In genomic region chr6:125749864-125750691, GRCh38 we compare ENCODE assay signal across 8 cellular contexts. TPM values are rescaled to one million over a fixed set of nuclear protein-coding genes. Genes with fewer than 3 reads are reported as not detected.
DNase-seq lines count a peak whose midpoint lies in the region; ATAC-seq, FAIRE-seq and TF ChIP-seq lines count a peak whose summit lies in the region.

No MANE protein-coding gene starts in this region.

- 1% methylated on average over 34 to 35 of the region's 35 CpGs for WGBS in body of pancreas, 2 donors
- WGBS in HepG2 (ENCODE audit: low lambda C conversion rate) = 2% methylated on average over 35 of the region's 35 CpGs

- no peaks in the 10 kb centered on the region for H3K79me2 ChIP-seq in HepG2 (ENCODE audit: insufficient read depth, low read length)

- no peak for TF ChIP-seq EP300 in HepG2 (IDR thresholded peaks at IDR 0.05; ENCODE audit: low read depth in 2 of 2, low read length in 2 of 2)
- TF ChIP-seq EP300 in HepG2 (CRISPR knock-in tag; IDR thresholded peaks at IDR 0.05; ENCODE audit: borderline replicate concordance) = no peak

- peaks cover 27% of the 10 kb centered on the region for H3K4me1 ChIP-seq in body of pancreas
- peaks cover 46% of the 10 kb centered on the region for H3K4me1 ChIP-seq in HepG2 (ENCODE audit: insufficient read depth, low read length)
- H3K4me1 ChIP-seq in thoracic aorta (ENCODE audit: control insufficient read depth in 1 of 2, low read depth in 2 of 2) = peaks cover 24 to 37% of the 10 kb centered on the region in 2 donors

- H3K4me2 ChIP-seq in HepG2 (ENCODE audit: low read depth, low read length) = peak overlapping the region; percentile 95

- BruUV-seq in HepG2 (replicated peaks; lab: Mats Ljungman, UMichigan) = no TSS peak

- H3K27me3 ChIP-seq in body of pancreas (no peaks in the 10 kb centered on the region), HepG2 (ENCODE audit: control insufficient read depth in 1 of 2, insufficient read depth in 2 of 2, low read length in 2 of 2) (peaks cover 3 to 60% of the 10 kb centered on the region in 2 experiments; a peak in 4 of 5 replicates), thoracic aorta (replicated peaks; ENCODE audit: insufficient read depth) (no peaks in the 10 kb centered on the region)

- CTCF ChIA-PET in HepG2 (lab: Yijun Ruan, JAX; ENCODE audit: low intra/inter-chr PET ratio, low total read pairs) = no interaction called here

- H3K27ac ChIP-seq in body of pancreas = peak overlapping the region; percentile 69 to 96 (median 90)
- H3K27ac ChIP-seq in HepG2 (ENCODE audit: extremely low read length, insufficient read depth, low read length) = no peak overlapping the region
- H3K27ac ChIP-seq in thoracic aorta = peak overlapping the region; percentile 99

- TF ChIP-seq POLR2A in body of pancreas (IDR thresholded peaks at IDR 0.05) (no peak), HepG2 (IDR thresholded peaks at IDR 0.05; ENCODE audit: insufficient read depth in 1 of 2, low read depth in 2 of 2, low read length in 2 of 2) (no peak)

- ATAC-seq in body of pancreas (peak; percentile 0), HepG2 (peak; percentile 1), thoracic aorta (ENCODE audit: insufficient number of reproducible peaks, low FRiP score, low read depth) (no peak), HG02970 (IDR thresholded peaks at IDR 0.05; ENCODE audit: low FRiP score, unreplicated experiment) (no peak)

- no peaks in the 10 kb centered on the region for H3K9me3 ChIP-seq in body of pancreas
- no peaks in the 10 kb centered on the region for H3K9me3 ChIP-seq in HepG2 (ENCODE audit: low read length)
- H3K9me3 ChIP-seq in thoracic aorta = no peaks in the 10 kb centered on the region

- DNase-seq in Daoy (ENCODE audit: low read depth) (peak; percentile 37), NCI-H2029 (lab: John Stamatoyannopoulos, UW) (peak; percentile 75), body of pancreas (peak in 2 of 4 donors; percentile 16 to 47), HepG2 (ENCODE audit: low spot score) (no peak), thoracic aorta (ENCODE audit: low spot score) (no peak), amniotic stem cell (lab: John Stamatoyannopoulos, UW) (no peak), urothelium cell line (ENCODE audit: low spot score) (no peak)

- H3K4me3 ChIP-seq in body of pancreas (peak overlapping the region; percentile 27 to 44), HepG2 (replicated peaks in 1 of 3; ENCODE audit: insufficient read depth in 1 of 3, low read depth in 2 of 3, low read length in 3 of 3) (peak overlapping the region; percentile 61 to 86 (median 62)), thoracic aorta (peak overlapping the region; percentile 98)

- intact Hi-C loops in body of pancreas (cut with DNase I) (no loop called here), HepG2 (cut with micrococcal nuclease; ENCODE audit: unreplicated experiment) (loop anchor here (1.0 kb wide), 1 partner anchor 30 kb away; no protein-coding TSS in a partner anchor)

- H2AFZ ChIP-seq in HepG2 (ENCODE audit: low read length) = peak overlapping the region; percentile 20

- TF ChIP-seq CTCF in body of pancreas (IDR thresholded peaks at IDR 0.05) (no peak), HepG2 (CRISPR knock-in tag; IDR thresholded peaks at IDR 0.05) (no peak), thoracic aorta (IDR thresholded peaks at IDR 0.05) (no peak)

- POLR2A ChIA-PET in HepG2 (lab: Yijun Ruan, JAX) = interaction anchor here (1.5 to 1.9 kb wide), 2 partner anchors 31 to 41 kb away, joined by 3 to 5 read pairs; partner anchors contain the start of gene NCOA7

- no peak for TF ChIP-seq RAD21 in HepG2 (CRISPR knock-in tag; IDR thresholded peaks at IDR 0.05)

- FAIRE-seq in HepG2 (lab: Jason Lieb, UNC) (no peak), urothelium cell line (lab: Jason Lieb, UNC) (no peak)

- no peaks in the 10 kb centered on the region for H3K36me3 ChIP-seq in body of pancreas (replicated peaks in 1 of 2; ENCODE audit: insufficient read depth in 1 of 2, low read depth in 2 of 2)
- H3K36me3 ChIP-seq in HepG2 (replicated peaks in 1 of 2; ENCODE audit: control insufficient read depth in 1 of 2, insufficient read depth in 2 of 2, low read length in 2 of 2) = no peaks in the 10 kb centered on the region
- H3K36me3 ChIP-seq in thoracic aorta = peaks cover 6% of the 10 kb centered on the region

- in situ Hi-C loops in HepG2 (cut with HindIII; ENCODE audit: extremely low pct_ligation_motif_present, low pct_unique_long_range_greater_than_20kb) = loop anchor here (5.0 to 25.0 kb wide), 3 partner anchors 235 to 888 kb away; no protein-coding TSS in a partner anchor

- no peaks in the 10 kb centered on the region for H4K20me1 ChIP-seq in HepG2 (ENCODE audit: insufficient read depth, low read length)

- H3K9ac ChIP-seq in HepG2 (ENCODE audit: insufficient read depth, low read depth, low read length) = peak overlapping the region; percentile 45

TF ChIP-seq in HepG2, 621 proteins besides CTCF, POLR2A, EP300 and RAD21 (continues in another document):
- no peak for TF ChIP-seq TEAD3 (CRISPR knock-in tag; optimal IDR thresholded peaks at IDR 0.05; ENCODE audit: borderline replicate concordance)
- TF ChIP-seq ZNF777 (CRISPR knock-in tag; IDR thresholded peaks at IDR 0.05) = peak; percentile 59
- TF ChIP-seq SIX4 (CRISPR knock-in tag; IDR thresholded peaks at IDR 0.05) = no peak
- TF ChIP-seq IKZF4 (CRISPR knock-in tag; IDR thresholded peaks at IDR 0.05; ENCODE audit: borderline replicate concordance, low read depth, not compliant biosample characterization) = peak; percentile 3
- TF ChIP-seq ZNF740 (CRISPR knock-in tag; IDR thresholded peaks at IDR 0.05) = no peak
- TF ChIP-seq NFIB (CRISPR knock-in tag; IDR thresholded peaks at IDR 0.05; ENCODE audit: borderline replicate concordance) = 0 out of 2 replicates have a peak, but pooled peaks have one; percentile 36
- TF ChIP-seq ZNF788 (CRISPR knock-in tag; IDR thresholded peaks at IDR 0.05; ENCODE audit: borderline replicate concordance) = peak; percentile 5; the same call in 1 of the 2 replicates
- TF ChIP-seq TMF1 (CRISPR knock-in tag; IDR thresholded peaks at IDR 0.05; ENCODE audit: low read depth) = no peak

RNA-seq across cellular contexts. Expression of gene HEY2, which starts 0.6 kb away (rescaled TPM):
- 0.77 and 1.2 TPM in 2 replicates for total RNA-seq in Daoy (2014; rRNA removed; shearing (Covaris generic))
- total RNA-seq in body of pancreas = 1 to 10 TPM; 2.6 to 7.3 TPM
- total RNA-seq in HepG2 (2016; rRNA removed; fragmentation: Illumina TruSeq; extraction: Trizol) = 0.04 TPM in 1 of 2 replicates, not detected in the other
- total RNA-seq in HepG2 (2016; cell fraction: cytosol; rRNA removed; fragmentation: Illumina TruSeq; extraction: Trizol; ENCODE audit: low read depth) = not detected in 2 replicates
- total RNA-seq in HepG2 (2016; cell fraction: insoluble cytoplasmic fraction; rRNA removed; fragmentation: Illumina TruSeq; extraction: Trizol) = 0.04 and 0.07 TPM in 2 replicates
- total RNA-seq in HepG2 (2016; cell fraction: membrane; rRNA removed; fragmentation: Illumina TruSeq; extraction: Trizol) = 0.07 and 0.09 TPM in 2 replicates
- total RNA-seq in HepG2 (2016; cell fraction: nucleus; rRNA removed; fragmentation: Illumina TruSeq; extraction: Trizol) = not detected in 2 replicates
- 0.04 and 0.05 TPM in 2 replicates for polyA plus RNA-seq in HepG2 (2011; rRNA removed)
- polyA plus RNA-seq in HepG2 (2011; cell fraction: cytosol; rRNA removed) = 0.01 and 0.03 TPM in 2 replicates
- polyA plus RNA-seq in HepG2 (2011; cell fraction: nucleus; rRNA removed) = 0.07 TPM in 1 of 2 replicates, not detected in the other
- polyA plus RNA-seq in HepG2 (2012) = not detected in 2 replicates
- polyA plus RNA-seq in HepG2 (2016; cell fraction: cytosol; fragmentation: Illumina TruSeq; extraction: Trizol; ENCODE audit: low read depth) = 0.05 and 0.09 TPM in 2 replicates
- polyA plus RNA-seq in HepG2 (2016; cell fraction: insoluble cytoplasmic fraction; fragmentation: Illumina TruSeq; extraction: Trizol; ENCODE audit: low read depth) = 0.12 TPM in 1 of 2 replicates, not detected in the other
- polyA plus RNA-seq in HepG2 (2016; cell fraction: membrane; fragmentation: Illumina TruSeq; extraction: Trizol; ENCODE audit: low read depth) = 0.06 TPM in 1 of 2 replicates, not detected in the other
- not detected in 2 replicates for polyA plus RNA-seq in HepG2 (2016; cell fraction: nucleus; fragmentation: Illumina TruSeq; extraction: Trizol; ENCODE audit: insufficient read depth, low read depth)
- polyA minus RNA-seq in HepG2 (2011; rRNA and poly(A)+ RNA removed; ENCODE audit: low replicate concordance) = 0.37 TPM in 1 of 2 replicates, not detected in the other
- polyA minus RNA-seq in HepG2 (2011; cell fraction: cytosol; rRNA and poly(A)+ RNA removed) = not detected in 2 replicates
- not detected in 2 replicates for polyA minus RNA-seq in HepG2 (2011; cell fraction: nucleus; rRNA and poly(A)+ RNA removed)
- total RNA-seq in thoracic aorta = 10 to 100 TPM; 26.5 to 40.9 TPM

RNA-seq across cellular contexts. Expression of gene NCOA7, which starts 40.7 kb away (rescaled TPM):
- 32.7 and 40.2 TPM in 2 replicates for total RNA-seq in Daoy (2014; rRNA removed; shearing (Covaris generic))
- 10 to 100 TPM; 26.5 to 30.0 TPM for total RNA-seq in body of pancreas
- 13.6 and 24.3 TPM in 2 replicates for total RNA-seq in HepG2 (2016; rRNA removed; fragmentation: Illumina TruSeq; extraction: Trizol)
- total RNA-seq in HepG2 (2016; cell fraction: cytosol; rRNA removed; fragmentation: Illumina TruSeq; extraction: Trizol; ENCODE audit: low read depth) = 2.1 and 2.2 TPM in 2 replicates
- total RNA-seq in HepG2 (2016; cell fraction: insoluble cytoplasmic fraction; rRNA removed; fragmentation: Illumina TruSeq; extraction: Trizol) = 14.1 and 25.5 TPM in 2 replicates
- 5.1 and 5.6 TPM in 2 replicates for total RNA-seq in HepG2 (2016; cell fraction: membrane; rRNA removed; fragmentation: Illumina TruSeq; extraction: Trizol)
- total RNA-seq in HepG2 (2016; cell fraction: nucleus; rRNA removed; fragmentation: Illumina TruSeq; extraction: Trizol) = 15.2 and 17.1 TPM in 2 replicates
- polyA plus RNA-seq in HepG2 (2011; rRNA removed) = 18.7 and 20.8 TPM in 2 replicates
- 14.9 and 15.1 TPM in 2 replicates for polyA plus RNA-seq in HepG2 (2011; cell fraction: cytosol; rRNA removed)
- polyA plus RNA-seq in HepG2 (2011; cell fraction: nucleus; rRNA removed) = 10.3 and 11.5 TPM in 2 replicates
- 12.9 and 15.2 TPM in 2 replicates for polyA plus RNA-seq in HepG2 (2012)
- polyA plus RNA-seq in HepG2 (2016; cell fraction: cytosol; fragmentation: Illumina TruSeq; extraction: Trizol; ENCODE audit: low read depth) = 0.77 and 0.88 TPM in 2 replicates
- polyA plus RNA-seq in HepG2 (2016; cell fraction: insoluble cytoplasmic fraction; fragmentation: Illumina TruSeq; extraction: Trizol; ENCODE audit: low read depth) = 18.7 and 19.3 TPM in 2 replicates
- 3.2 and 3.7 TPM in 2 replicates for polyA plus RNA-seq in HepG2 (2016; cell fraction: membrane; fragmentation: Illumina TruSeq; extraction: Trizol; ENCODE audit: low read depth)
- 21.0 and 23.4 TPM in 2 replicates for polyA plus RNA-seq in HepG2 (2016; cell fraction: nucleus; fragmentation: Illumina TruSeq; extraction: Trizol; ENCODE audit: insufficient read depth, low read depth)
- polyA minus RNA-seq in HepG2 (2011; rRNA and poly(A)+ RNA removed; ENCODE audit: low replicate concordance) = 42.4 and 115 TPM in 2 replicates
- 19.9 and 21.1 TPM in 2 replicates for polyA minus RNA-seq in HepG2 (2011; cell fraction: cytosol; rRNA and poly(A)+ RNA removed)
- 29.4 and 39.5 TPM in 2 replicates for polyA minus RNA-seq in HepG2 (2011; cell fraction: nucleus; rRNA and poly(A)+ RNA removed)
- 10 to 100 TPM; 29.6 to 87.1 TPM for total RNA-seq in thoracic aorta

Comparison
In these comparisons a context has a peak if more than half of its experiments do, and no peak if none do; other contexts are left out.
1. DNase-seq: peak in Daoy (single experiment) and NCI-H2029 (single experiment); none in HepG2 (single experiment), thoracic aorta (single experiment), amniotic stem cell (single experiment) and urothelium cell line (single experiment).
2. ATAC-seq: peak in body of pancreas (single experiment) and HepG2 (single experiment); none in thoracic aorta (single experiment) and HG02970 (single experiment).
3. H3K4me3 ChIP-seq: peak in every context shown above with its lines; median percentile 98 in thoracic aorta; 62 in HepG2; 36 in body of pancreas.